Comparison of ENCODE assay signal across 11 cellular contexts in genomic region chr9:90774682-90775081, GRCh38. TPM values are rescaled to one million over a fixed set of nuclear protein-coding genes. Genes with fewer than 3 reads are reported as not detected.
DNase-seq lines count a peak whose midpoint lies in the region; ATAC-seq, FAIRE-seq and TF ChIP-seq lines count a peak whose summit lies in the region.
"Had no signal": no experiment of that assay in that cellular context is flagged by ENCODE, and none has a peak within 500 bp of the region (broad histone marks: within the 10 kb centered on the region; RNA-seq: fewer than 3 reads in every experiment).

No MANE protein-coding gene starts in this region.

- H3K27ac ChIP-seq in pancreas = no peak overlapping the region

- 65 to 72% methylated on average over 3 of the region's 3 CpGs for WGBS in pancreas, 2 donors

- no peaks in the 10 kb centered on the region for H3K4me1 ChIP-seq in pancreas

- TF ChIP-seq CTCF in NB4 (IDR thresholded peaks at IDR 0.05; ENCODE audit: low read depth, low read length) (no peak), pancreas (IDR thresholded peaks at IDR 0.05) (no peak)

- H3K4me3 ChIP-seq in NB4 (ENCODE audit: low read depth, low read length) (no peak overlapping the region), pancreas (no peak overlapping the region)

- no peak for TF ChIP-seq POLR2A in NB4 (IDR thresholded peaks at IDR 0.05; ENCODE audit: extremely low read depth, insufficient read length)

- H3K36me3 ChIP-seq in pancreas = no peaks in the 10 kb centered on the region

- no peaks in the 10 kb centered on the region for H3K27me3 ChIP-seq in pancreas

- intact Hi-C loops in pancreas (cut with DNase I) = no loop called here

- DNase-seq in DMS53 (lab: John Stamatoyannopoulos, UW) (peak; percentile 26), DMS53 treated with DMSO at 0.1 percent for 48 hours (lab: John Stamatoyannopoulos, UW; ENCODE audit: unreplicated experiment) (no peak), NB4 (ENCODE audit: low read depth) (peak; percentile 78), pancreas (no peak), midbrain (lab: John Stamatoyannopoulos, UW) (no peak), HT-29 (ENCODE audit: low spot score) (no peak)
- no peak for DNase-seq in activated CD4-positive, alpha-beta T cell treated with anti-CD3 and anti-CD28 coated beads for 4 hours
- DNase-seq: amygdala had no signal

- ATAC-seq in HG02678 (IDR thresholded peaks at IDR 0.05; ENCODE audit: unreplicated experiment) (peak; percentile 82), pancreas (peak in 3 of 4 donors; percentile 47 to 60 (median 49))

- no peaks in the 10 kb centered on the region for H3K9me3 ChIP-seq in pancreas

- no peak for FAIRE-seq in pancreas (lab: Jason Lieb, UNC)
- FAIRE-seq: A204.1 had no signal

RNA-seq across cellular contexts. Expression of gene SYK, which starts 26.9 kb away (rescaled TPM):
- total RNA-seq in pancreas = 10 to 100 TPM in 5 of 6 donors, 1 to 10 TPM in 1; 9.7 to 41.1 (median 12.8) TPM
- 1 to 10 TPM; 5.5 to 6.4 TPM for polyA plus RNA-seq in pancreas
- total RNA-seq in HT-29 (2014; rRNA removed; shearing (Covaris generic)) = 24.2 and 34.7 TPM in 2 replicates
- total RNA-seq: lung microvascular endothelial cell had no signal

Comparison
In these comparisons a context has a peak if more than half of its experiments do, and no peak if none do; other contexts are left out.
1. DNase-seq: peak in DMS53 (single experiment) and NB4 (single experiment); none in DMS53 treated with DMSO at 0.1 percent for 48 hours (single experiment), pancreas (0 of 6), activated CD4-positive, alpha-beta T cell treated with anti-CD3 and anti-CD28 coated beads for 4 hours (0 of 2), midbrain (single experiment) and HT-29 (single experiment).